19 cellular contexts compared by ENCODE assay signal in the genomic region with DNA sequence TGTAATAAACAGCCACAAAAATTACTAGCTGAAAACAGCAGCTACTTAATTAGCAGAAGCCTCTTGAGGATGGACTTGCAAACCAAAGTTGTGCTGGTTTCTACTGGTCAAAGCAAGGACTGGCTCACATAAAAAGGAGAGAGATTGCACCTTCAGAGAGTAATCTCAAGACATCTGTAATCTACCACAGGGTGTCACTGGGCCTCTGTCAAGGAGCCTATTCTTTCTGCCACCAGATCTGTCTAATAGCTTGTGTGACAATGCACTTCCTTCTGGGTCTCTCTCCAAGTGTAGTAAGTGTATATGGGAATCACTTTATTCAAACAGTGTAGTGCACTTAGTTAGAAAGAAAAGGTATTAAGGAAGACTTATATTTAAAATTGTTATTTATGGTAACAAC. TPM values are rescaled to one million over a fixed set of nuclear protein-coding genes. Genes with fewer than 3 reads are reported as not detected.
DNase-seq lines count a peak whose midpoint lies in the region; ATAC-seq and TF ChIP-seq lines count a peak whose summit lies in the region.
"Had no signal": no experiment of that assay in that cellular context is flagged by ENCODE, and none has a peak within 500 bp of the region (broad histone marks: within the 10 kb centered on the region; RNA-seq: fewer than 3 reads in every experiment).

No MANE protein-coding gene starts in this region.

- H3K4me1 ChIP-seq in A673 (ENCODE audit: insufficient read depth, low read length, poor library complexity, severe bottlenecking) (no peaks in the 10 kb centered on the region), esophagus squamous epithelium (no peaks in the 10 kb centered on the region)
- H3K4me1 ChIP-seq: SJSA1, uterus had no signal

- DNase-seq in A673 (ENCODE audit: low spot score) (peak; percentile 37), G401 (ENCODE audit: low spot score) (peak; percentile 1), OCI-M1 (lab: John Stamatoyannopoulos, UW) (peak; percentile 66), choroid plexus epithelial cell (ENCODE audit: low read depth) (peak; percentile 4), esophagus squamous epithelium (lab: John Stamatoyannopoulos, UW) (no peak), COLO829 (ENCODE audit: low spot score) (no peak)
- DNase-seq: activated CD4-positive, alpha-beta T cell treated with anti-CD3 and anti-CD28 coated beads for 48 hours; activated CD8-positive, alpha-beta memory T cell treated with anti-CD3 and anti-CD28 coated beads, Interleukin-2, amount 50 U/mL, for 48 hours; CD8-positive, alpha-beta memory T cell; cerebellar nuclear complex; effector memory CD8-positive, alpha-beta T cell; MM.1S; NCI-H2081; NCI-H524 treated with DMSO at 0.1 percent for 48 hours; uterus had no signal

- no peaks in the 10 kb centered on the region for H3K27me3 ChIP-seq in A673 (replicated peaks; ENCODE audit: insufficient read depth, low read depth, low read length, poor library complexity)
- no peaks in the 10 kb centered on the region for H3K27me3 ChIP-seq in esophagus squamous epithelium
- H3K27me3 ChIP-seq: SJSA1, uterus had no signal

- no peak overlapping the region for H3K27ac ChIP-seq in A673 (ENCODE audit: low read depth, low read length, poor library complexity, severe bottlenecking)
- no peak overlapping the region for H3K27ac ChIP-seq in esophagus squamous epithelium
- H3K27ac ChIP-seq: SJSA1, uterus had no signal

- in situ Hi-C loops in G401 (cut with HindIII; ENCODE audit: low sequenced_read_pairs): no loop called here

- TF ChIP-seq POLR2A in esophagus squamous epithelium (IDR thresholded peaks at IDR 0.05): no peak

- ATAC-seq in HG03457 (IDR thresholded peaks at IDR 0.05; ENCODE audit: unreplicated experiment) (no peak), HG03469 (IDR thresholded peaks at IDR 0.05; ENCODE audit: unreplicated experiment) (no peak)
- ATAC-seq: effector memory CD8-positive, alpha-beta T cell; naive thymus-derived CD8-positive, alpha-beta T cell had no signal

- POLR2A ChIA-PET in A673 (lab: Charles Lee; ENCODE audit: low non-redundant PET): no interaction called here

- H3K36me3 ChIP-seq in A673 (ENCODE audit: insufficient read depth, low read length, poor library complexity, severe bottlenecking) (peaks cover 11% of the 10 kb centered on the region), esophagus squamous epithelium (peaks cover 0 to 82% (median 2%) of the 10 kb centered on the region in 3 donors)
- H3K36me3 ChIP-seq: uterus had no signal

- peaks cover 7% of the 10 kb centered on the region for H3K9me3 ChIP-seq in A673 (ENCODE audit: low read depth, low read length, poor library complexity, severe bottlenecking)
- H3K9me3 ChIP-seq in esophagus squamous epithelium: peaks cover 0 to 55% (median 7%) of the 10 kb centered on the region in 3 donors
- H3K9me3 ChIP-seq: SJSA1, uterus had no signal

- no TSS peak for BruUV-seq in A673 (replicated peaks; lab: Mats Ljungman, UMichigan)

- intact Hi-C loops in A673 (cut with micrococcal nuclease; ENCODE audit: unreplicated experiment): no loop called here
- intact Hi-C loops in esophagus squamous epithelium (cut with DNase I): no loop called here

- H3K4me3 ChIP-seq in A673 (ENCODE audit: low read depth, low read length, poor library complexity, severe bottlenecking) (no peak overlapping the region), choroid plexus epithelial cell (ENCODE audit: low read depth, low read length) (no peak overlapping the region), esophagus squamous epithelium (no peak overlapping the region)
- H3K4me3 ChIP-seq: SJSA1, uterus had no signal

- CTCF ChIA-PET in A673 (lab: Charles Lee): interaction anchor here (0.6 kb wide), 1 partner anchor 132 kb away, joined by 3 read pairs; no protein-coding TSS in a partner anchor

- TF ChIP-seq CTCF in A673 (conservative IDR thresholded peaks at IDR 0.05; ENCODE audit: low read depth, low read length) (peak; percentile 35; the same call in 1 of the 2 replicates), choroid plexus epithelial cell (conservative IDR thresholded peaks at IDR 0.05; ENCODE audit: low read depth, low read length) (no peak), esophagus squamous epithelium (IDR thresholded peaks at IDR 0.05) (no peak)

RNA-seq across cellular contexts. Expression of a gene that starts 24.4 kb away (rescaled TPM):
- 37.7 and 38.2 TPM in 2 replicates for total RNA-seq in A673 (2021)
- 26.3 and 41.3 TPM in 2 replicates for total RNA-seq in G401 (2014; rRNA removed; shearing (Covaris generic))
- 10 to 100 TPM; 31.3 to 52.1 (median 40.8) TPM for total RNA-seq in esophagus squamous epithelium

RNA-seq across cellular contexts. Expression of a gene that starts 29.4 kb away (rescaled TPM):
- total RNA-seq in A673 (2021): 35.9 and 42.3 TPM in 2 replicates
- 9.7 and 34.7 TPM in 2 replicates for total RNA-seq in G401 (2014; rRNA removed; shearing (Covaris generic))
- 10 to 100 TPM; 26.3 to 45.6 (median 34.0) TPM for total RNA-seq in esophagus squamous epithelium

Comparison
In these comparisons a context has a peak if more than half of its experiments do, and no peak if none do; other contexts are left out.
1. DNase-seq: peak in A673 (single experiment), G401 (single experiment), OCI-M1 (single experiment) and choroid plexus epithelial cell (single experiment); none in esophagus squamous epithelium (single experiment) and COLO829 (single experiment).